In genomic region chr21:41518757-41519156, GRCh38 we compare ENCODE assay signal across 34 cellular contexts. TPM values are rescaled to one million over a fixed set of nuclear protein-coding genes. Genes with fewer than 3 reads are reported as not detected.
"Had no signal": no experiment of that assay in that cellular context is flagged by ENCODE, and none has a peak within 500 bp of the region (broad histone marks: within the 10 kb centered on the region; RNA-seq: fewer than 3 reads in every experiment).

No MANE protein-coding gene starts in this region.

- ATAC-seq: activated CD8-positive, alpha-beta T cell treated with anti-CD3 and anti-CD28 coated beads for 36 hours; activated naive CD4-positive, alpha-beta T cell treated with anti-CD3 and anti-CD28 coated beads, Interleukin-2, amount 50 U/mL, for 72 hours; activated T-cell treated with anti-CD3 and anti-CD28 coated beads, Interleukin-2, amount 50 U/mL, for 72 hours; activated T-helper 17 cell treated with anti-CD3 and anti-CD28 coated beads, Interleukin-2, amount 50 U/mL, for 72 hours had no signal

- H3K4me1 ChIP-seq: adrenal gland had no signal

- H3K27me3 ChIP-seq: adrenal gland, cardiac muscle cell had no signal

- H3K27ac ChIP-seq: adrenal gland, cardiac muscle cell had no signal

- H3K9me3 ChIP-seq: adrenal gland had no signal

- H3K4me3 ChIP-seq: adrenal gland, cardiac muscle cell had no signal

- H3K36me3 ChIP-seq: adrenal gland, cardiac muscle cell had no signal

- FAIRE-seq: astrocyte, bronchial epithelial cell, TTC549 had no signal

- DNase-seq: activated B cell treated with CpG ODN at 0.5 μM for 24 hours; activated CD4-positive, alpha-beta memory T cell treated with anti-CD3 and anti-CD28 coated beads for 36 hours; activated CD4-positive, alpha-beta T cell treated with anti-CD3 and anti-CD28 coated beads for 4 hours; activated CD4-positive, alpha-beta T cell treated with anti-CD3 and anti-CD28 coated beads, Interleukin-2, amount 10 ng/mL, durations not matched to agents 24 days and 14 days; activated CD4-positive, alpha-beta T cell treated with anti-CD3 and anti-CD28 coated beads, Interleukin-2, amount 50 U/mL, for 1 hour; activated CD4-positive, alpha-beta T cell treated with anti-CD3 and anti-CD28 coated beads, Interleukin-2, amount 50 U/mL, for 4 hours; activated CD4-positive, CD25-positive, alpha-beta regulatory T cell treated with anti-CD3 and anti-CD28 coated beads, Interleukin-2, amount 50 U/mL, for 72 hours; activated CD8-positive, alpha-beta memory T cell treated with anti-CD3 and anti-CD28 coated beads, Interleukin-2, amount 50 U/mL, for 4 hours; activated CD8-positive, alpha-beta T cell treated with anti-CD3 and anti-CD28 coated beads for 36 hours; activated effector memory CD4-positive, alpha-beta T cell treated with anti-CD3 and anti-CD28 coated beads, Interleukin-2, amount 50 U/mL, for 16 hours; activated gamma-delta T cell treated with Interleukin-2 at 50 U/mL for 16 hours; activated naive CD4-positive, alpha-beta T cell; activated naive CD4-positive, alpha-beta T cell treated with anti-CD3 and anti-CD28 coated beads for 36 hours; activated naive CD4-positive, alpha-beta T cell treated with anti-CD3 and anti-CD28 coated beads, Interleukin-2, amount 50 U/mL, for 16 hours; activated naive CD8-positive, alpha-beta T cell treated with anti-CD3 and anti-CD28 coated beads for 36 hours; activated T-cell treated with anti-CD3 and anti-CD28 coated beads for 4 hours; activated T-cell treated with anti-CD3 and anti-CD28 coated beads, Interleukin-2, amount 50 U/mL, for 24 hours; activated T-cell treated with anti-CD3 and anti-CD28 coated beads, Interleukin-2, amount 50 U/mL, for 72 hours; adrenal gland; amniotic stem cell; aorta; caudate nucleus; cerebellar nuclear complex; T-helper 1 cell; T-helper 2 cell; T-helper 9 cell had no signal

RNA-seq across cellular contexts. Expression of gene TMPRSS2, which starts 10.8 kb away (rescaled TPM):
- total RNA-seq: activated B cell treated with CpG ODN at 0.5 μM for 24 hours; activated CD4-positive, alpha-beta memory T cell treated with anti-CD3 and anti-CD28 coated beads for 36 hours; activated CD4-positive, alpha-beta T cell treated with anti-CD3 and anti-CD28 coated beads, Interleukin-2, amount 10 ng/mL, durations not matched to agents 24 days and 14 days; activated CD8-positive, alpha-beta memory T cell treated with anti-CD3 and anti-CD28 coated beads for 36 hours; activated CD8-positive, alpha-beta T cell treated with anti-CD3 and anti-CD28 coated beads for 36 hours; activated naive CD4-positive, alpha-beta T cell treated with anti-CD3 and anti-CD28 coated beads for 36 hours; activated naive CD4-positive, alpha-beta T cell treated with anti-CD3 and anti-CD28 coated beads, Interleukin-2, amount 50 U/mL, for 72 hours; activated naive CD8-positive, alpha-beta T cell treated with anti-CD3 and anti-CD28 coated beads for 36 hours; activated T-cell treated with anti-CD3 and anti-CD28 coated beads, Interleukin-2, amount 50 U/mL, for 72 hours; activated T-helper 1 cell treated with anti-CD3 and anti-CD28 coated beads, Interleukin-12 subunit alpha, Interleukin-12 subunit beta, Interleukin-2, Interleukin-4 antibody, amounts not matched to agents 30 ng/mL and 10 ng/mL and 1 ng/mL, durations not matched to agents 14 hours and 24 hours and 36 hours; activated T-helper 17 cell treated with anti-CD3 and anti-CD28 coated beads, Interleukin-2, amount 50 U/mL, for 72 hours; aorta; cardiac muscle cell had no signal
- polyA plus RNA-seq: cardiac muscle cell had no signal
